ENCODE assay signal across 8 cellular contexts in genomic region chr3:159882784-159883779, GRCh38. TPM values are rescaled to one million over a fixed set of nuclear protein-coding genes. Genes with fewer than 3 reads are reported as not detected.
DNase-seq lines count a peak whose midpoint lies in the region; ATAC-seq and TF ChIP-seq lines count a peak whose summit lies in the region.

No MANE protein-coding gene starts in this region.

- ATAC-seq in HG02610 (IDR thresholded peaks at IDR 0.05; ENCODE audit: unreplicated experiment) (peak; percentile 34), heart left ventricle (peak; percentile 40 to 75 (median 65)), GM19351 (IDR thresholded peaks at IDR 0.05; ENCODE audit: unreplicated experiment) (no peak), GM21447 (IDR thresholded peaks at IDR 0.05; ENCODE audit: unreplicated experiment) (no peak)

- POLR2A ChIA-PET in GM10248 (lab: Yijun Ruan, JAX) = no interaction called here

- H3K27me3 ChIP-seq in SJCRH30 (no peaks in the 10 kb centered on the region), heart left ventricle (no peaks in the 10 kb centered on the region), stomach smooth muscle (ENCODE audit: control insufficient read depth in 1 of 2, insufficient read depth in 2 of 2, low read length in 2 of 2) (no peaks in the 10 kb centered on the region)

- H3K4me3 ChIP-seq in SJCRH30 = no peak overlapping the region
- no peak overlapping the region for H3K4me3 ChIP-seq in heart left ventricle
- H3K4me3 ChIP-seq in stomach smooth muscle (ENCODE audit: low read length in 2 of 2) = peak overlapping the region in 1 of 2 donors; percentile 40

- H3K4me1 ChIP-seq in SJCRH30 = peaks cover 29% of the 10 kb centered on the region
- H3K4me1 ChIP-seq in heart left ventricle = peaks cover 10 to 92% (median 72%) of the 10 kb centered on the region in 12 donors
- peaks cover 46% of the 10 kb centered on the region for H3K4me1 ChIP-seq in stomach smooth muscle (ENCODE audit: control insufficient read depth, insufficient read depth, low read length)

- peak overlapping the region in 1 of 2 donors; percentile 52 for H3K9ac ChIP-seq in stomach smooth muscle (ENCODE audit: low read length in 2 of 2)

- 30 to 38% (median 32%) methylated on average over 12 of the region's 12 CpGs for WGBS in heart left ventricle, 4 donors

- TF ChIP-seq CTCF in heart left ventricle (IDR thresholded peaks at IDR 0.05) = no peak
- TF ChIP-seq CTCF in GM10248 (IDR thresholded peaks at IDR 0.05; ENCODE audit: control extremely low read depth, extremely low read depth, low read depth, missing control alignments) = no peak

- intact Hi-C loops in heart left ventricle (cut with DNase I) = loop anchor here in 9 of 10 donors (2.0 to 10.0 kb wide), 7 partner anchors 48 to 119 kb away; partner anchors contain the start of genes IL12A (in 1 of the 9) and SCHIP1 (in 1 of the 9)

- H3K36me3 ChIP-seq in SJCRH30 (no peaks in the 10 kb centered on the region), heart left ventricle (peaks cover 0 to 16% (median 5%) of the 10 kb centered on the region in 9 donors), stomach smooth muscle (ENCODE audit: control insufficient read depth in 2 of 2, insufficient read depth in 2 of 2, low read length in 2 of 2) (no peaks in the 10 kb centered on the region)

- H3K27ac ChIP-seq in SJCRH30 (peak overlapping the region; percentile 12; the same call in 1 of the 2 replicates), heart left ventricle (peak overlapping the region in 11 of 12 donors; percentile 39 to 80 (median 65)), stomach smooth muscle (ENCODE audit: low read length) (peak overlapping the region; percentile 63)

- CTCF ChIA-PET in GM10248 (lab: Yijun Ruan, JAX) = interaction anchor here (0.5 to 17.5 kb wide), 15 partner anchors 10 to 468 kb away, joined by 3 to 394 read pairs (median 20); partner anchors contain the start of gene IL12A

- H3K9me3 ChIP-seq in SJCRH30 (replicated peaks) (no peaks in the 10 kb centered on the region), heart left ventricle (no peaks in the 10 kb centered on the region), stomach smooth muscle (ENCODE audit: control insufficient read depth in 2 of 2, low read length in 2 of 2) (no peaks in the 10 kb centered on the region)

- TF ChIP-seq POLR2A in heart left ventricle (IDR thresholded peaks at IDR 0.05) = no peak

- DNase-seq in SJCRH30 = peak; percentile 78 to 87
- peak in 2 of 5 donors; percentile 32 to 57 for DNase-seq in heart left ventricle
- no peak for DNase-seq in NAMALWA (ENCODE audit: low spot score)
- no peak for DNase-seq in GM10248 (ENCODE audit: extremely low spot score)

RNA-seq across cellular contexts. Expression of gene SCHIP1, which starts 43.4 kb away (rescaled TPM):
- 1.5 and 2.2 TPM in 2 replicates for total RNA-seq in SJCRH30 (2014; rRNA removed; shearing (Covaris generic))
- total RNA-seq in heart left ventricle = 100 to 1,000 TPM in 1 of 9 donors, 10 to 100 TPM in 8; 38.8 to 137 (median 49.9) TPM
- 100 to 1,000 TPM in 1 of 2 donors, 10 to 100 TPM in 1; 23.8 to 100 TPM for polyA plus RNA-seq in heart left ventricle

Comparison
In these comparisons a context has a peak if more than half of its experiments do, and no peak if none do; other contexts are left out.
1. ATAC-seq: peak in HG02610 (single experiment) and heart left ventricle (4 of 4); none in GM19351 (single experiment) and GM21447 (single experiment).
2. DNase-seq: peak in SJCRH30 (2 of 2); none in NAMALWA (single experiment) and GM10248 (single experiment).
3. H3K27ac ChIP-seq: peak in every context shown above with its lines; median percentile 65 in heart left ventricle; 63 in stomach smooth muscle; 12 in SJCRH30.
4. RNA of gene SCHIP1, which starts 43.4 kb away (total RNA-seq): 38.8 to 137 TPM in heart left ventricle; 1.5 to 2.2 TPM in SJCRH30; every median in the first group is over 10 times any median in the second.